ENCODE assay signal across 23 cellular contexts in genomic region chr6:47132724-47133123, GRCh38.
DNase-seq lines count a peak whose midpoint lies in the region; ATAC-seq and TF ChIP-seq lines count a peak whose summit lies in the region.
"Had no signal": no experiment of that assay in that cellular context is flagged by ENCODE, and none has a peak within 500 bp of the region (broad histone marks: within the 10 kb centered on the region; RNA-seq: fewer than 3 reads in every experiment).

No MANE protein-coding gene starts in this region.

- peak overlapping the region; percentile 8 for H3K27ac ChIP-seq in colonic mucosa
- no peak overlapping the region for H3K27ac ChIP-seq in smooth muscle cell (ENCODE audit: low read depth)
- H3K27ac ChIP-seq: esophagus squamous epithelium, heart right ventricle, parathyroid adenoma, RWPE1, uterus had no signal

- peaks cover 5% of the 10 kb centered on the region for H3F3A ChIP-seq in smooth muscle cell (ENCODE audit: low read depth)

- TF ChIP-seq CTCF in colonic mucosa (IDR thresholded peaks at IDR 0.05) (no peak), retinal pigment epithelial cell (conservative IDR thresholded peaks at IDR 0.05; ENCODE audit: low read depth, low read length) (no peak), smooth muscle cell (IDR thresholded peaks at IDR 0.05; ENCODE audit: borderline replicate concordance, insufficient read depth, poor library complexity, severe bottlenecking) (no peak)

- no peak overlapping the region for H3K4me2 ChIP-seq in smooth muscle cell

- WGBS in smooth muscle cell (ENCODE audit: low lambda C conversion rate) = 50% methylated on average over 1 of the region's 1 CpG

- H3K27me3 ChIP-seq in colonic mucosa = no peaks in the 10 kb centered on the region
- no peaks in the 10 kb centered on the region for H3K27me3 ChIP-seq in smooth muscle cell (ENCODE audit: low read depth)
- H3K27me3 ChIP-seq: esophagus squamous epithelium, heart right ventricle, uterus had no signal

- H3K9ac ChIP-seq in colonic mucosa (ENCODE audit: low read depth in 2 of 2, low read length in 2 of 2) = peak overlapping the region in 1 of 2 donors; percentile 48
- H3K9ac ChIP-seq in smooth muscle cell (ENCODE audit: low read depth) = no peak overlapping the region
- H3K9ac ChIP-seq: parathyroid adenoma had no signal

- H3K36me3 ChIP-seq in colonic mucosa (no peaks in the 10 kb centered on the region), smooth muscle cell (ENCODE audit: low read depth) (no peaks in the 10 kb centered on the region)
- H3K36me3 ChIP-seq: esophagus squamous epithelium, heart right ventricle, uterus had no signal

- H3K79me2 ChIP-seq in smooth muscle cell (ENCODE audit: low read depth) = no peaks in the 10 kb centered on the region
- H3K79me2 ChIP-seq: parathyroid adenoma had no signal

- no peak for ATAC-seq in HG02610 (IDR thresholded peaks at IDR 0.05; ENCODE audit: unreplicated experiment)
- ATAC-seq: HepG2, T-cell, WTC11 had no signal

- no peak overlapping the region for H2AFZ ChIP-seq in smooth muscle cell (ENCODE audit: low read depth)
- H2AFZ ChIP-seq: parathyroid adenoma had no signal

- intact Hi-C loops in colonic mucosa (cut with DNase I) = no loop called here

- H3K4me3 ChIP-seq in colonic mucosa (no peak overlapping the region), retinal pigment epithelial cell (ENCODE audit: low read length) (no peak overlapping the region), smooth muscle cell (no peak overlapping the region)
- H3K4me3 ChIP-seq: esophagus squamous epithelium, heart right ventricle, uterus had no signal

- H3K9me3 ChIP-seq in colonic mucosa = no peaks in the 10 kb centered on the region
- H3K9me3 ChIP-seq in smooth muscle cell (replicated peaks; ENCODE audit: low read depth) = no peaks in the 10 kb centered on the region
- H3K9me3 ChIP-seq: esophagus squamous epithelium, heart right ventricle, uterus had no signal

- peak; percentile 23 for DNase-seq in NCI-H510A treated with DMSO at 0.1 percent for 48 hours (lab: John Stamatoyannopoulos, UW)
- no peak for DNase-seq in NCI-H510A (lab: John Stamatoyannopoulos, UW)
- peak; percentile 66 for DNase-seq in NCI-H146 (lab: John Stamatoyannopoulos, UW)
- no peak for DNase-seq in colonic mucosa
- DNase-seq in retinal pigment epithelial cell (ENCODE audit: low read depth) = peak; percentile 57
- DNase-seq in smooth muscle cell (lab: John Stamatoyannopoulos, UW; ENCODE audit: unreplicated experiment) = no peak
- DNase-seq in SKM-1 (lab: John Stamatoyannopoulos, UW; ENCODE audit: unreplicated experiment) = no peak
- DNase-seq: ACHN; aorta; CD4-positive, alpha-beta T cell; dermis blood vessel endothelial cell; esophagus squamous epithelium; GDM1; heart right ventricle; stimulated activated CD4-positive, alpha-beta T cell treated with anti-CD3 and anti-CD28 coated beads, Interleukin-12 subunit alpha, Interleukin-12 subunit beta, amount 100 ng/mL, for 4 hours; stimulated activated naive CD4-positive, alpha-beta T cell treated with Interleukin-2 at 50 U/mL for 16 hours; T-cell; uterus had no signal

- H4K20me1 ChIP-seq in smooth muscle cell (ENCODE audit: low read depth) = no peaks in the 10 kb centered on the region

- H3K4me1 ChIP-seq in colonic mucosa (peaks cover 3% of the 10 kb centered on the region), smooth muscle cell (ENCODE audit: low read depth) (peaks cover 17% of the 10 kb centered on the region)
- H3K4me1 ChIP-seq: parathyroid adenoma had no signal

Comparison
In these comparisons a context has a peak if more than half of its experiments do, and no peak if none do; other contexts are left out.
1. DNase-seq: peak in NCI-H510A treated with DMSO at 0.1 percent for 48 hours (single experiment), NCI-H146 (single experiment) and retinal pigment epithelial cell (single experiment); none in NCI-H510A (single experiment), colonic mucosa (single experiment), smooth muscle cell (single experiment) and SKM-1 (single experiment).